In genomic region chr19:19668230-19669012, GRCh38 we compare ENCODE assay signal across 8 cellular contexts. TPM values are rescaled to one million over a fixed set of nuclear protein-coding genes. Genes with fewer than 3 reads are reported as not detected.
DNase-seq lines count a peak whose midpoint lies in the region; ATAC-seq, FAIRE-seq and TF ChIP-seq lines count a peak whose summit lies in the region.

Gene ZNF101 (plus strand): TSS chr19:19668839. CDS start chr19:19668964, 125 bp downstream.

- H3K36me3 Mint-ChIP-seq in Caco-2 (ENCODE audit: insufficient read depth, unreplicated experiment) = peaks cover 38% of the 10 kb centered on the region
- peaks cover 73% of the 10 kb centered on the region for H3K36me3 Mint-ChIP-seq in effector memory CD8-positive, alpha-beta T cell (ENCODE audit: insufficient read depth)
- H3K36me3 Mint-ChIP-seq in memory B cell = peaks cover 4% of the 10 kb centered on the region

- H3K9me3 ChIP-seq in Caco-2 = no peaks in the 10 kb centered on the region

- ATAC-seq in GM21381 (IDR thresholded peaks at IDR 0.05; ENCODE audit: unreplicated experiment) (peak; percentile 59), memory B cell (ENCODE audit: low read depth) (peak; percentile 66)
- peak; percentile 67 for ATAC-seq in effector memory CD8-positive, alpha-beta T cell (replicated peaks)

- no peaks in the 10 kb centered on the region; the same call in 1 of the 2 replicates for H3K36me3 ChIP-seq in Caco-2 (ENCODE audit: control insufficient read depth, insufficient read depth, low read length)

- no peaks in the 10 kb centered on the region for H3K4me1 Mint-ChIP-seq in Caco-2 (ENCODE audit: low read depth, unreplicated experiment)
- peaks cover 25 to 41% of the 10 kb centered on the region in 2 donors for H3K4me1 Mint-ChIP-seq in effector memory CD8-positive, alpha-beta T cell (ENCODE audit: low read depth in 2 of 2)
- peaks cover 8% of the 10 kb centered on the region for H3K4me1 Mint-ChIP-seq in memory B cell

- POLR2A ChIA-PET in Caco-2 (lab: Charles Lee) = interaction anchor here (0.6 to 1.0 kb wide), 3 partner anchors 108 to 198 kb away, joined by 4 to 5 read pairs (median 4); partner anchors contain the start of gene ZNF253
- POLR2A ChIA-PET in activated CD8-positive, alpha-beta memory T cell treated with anti-CD3 and anti-CD28 coated beads for 36 hours (lab: Charles Lee) = interaction anchor here (0.9 to 2.2 kb wide), 4 partner anchors 70 to 198 kb away, joined by 3 to 14 read pairs (median 5); partner anchors contain the start of genes ZNF253 and ZNF506

- FAIRE-seq in HTR-8/SVneo (lab: Jason Lieb, UNC) = peak; percentile 55

- intact Hi-C loops in Caco-2 (cut with micrococcal nuclease; ENCODE audit: unreplicated experiment) = loop anchor here (1.0 to 10.0 kb wide), 2 partner anchors 108 to 196 kb away; partner anchors contain the start of gene ZNF253

- peak; percentile 94 to 95 for DNase-seq in Caco-2
- DNase-seq in HTR-8/SVneo (ENCODE audit: insufficient read length, low spot score) = peak; percentile 94
- peak; percentile 90 for DNase-seq in NOMO-1 treated with DMSO at 0.1 percent for 48 hours (lab: John Stamatoyannopoulos, UW; ENCODE audit: unreplicated experiment)
- DNase-seq in effector memory CD8-positive, alpha-beta T cell = peak; percentile 92
- DNase-seq in memory B cell (ENCODE audit: low spot score in 2 of 2) = peak; percentile 84 to 88
- DNase-seq in stimulated activated CD8-positive, alpha-beta memory T cell treated with anti-CD3 and anti-CD28 coated beads, Interleukin-12 subunit alpha, Interleukin-12 subunit beta, amount 100 ng/mL, for 1 hour (ENCODE audit: low read depth) = peak; percentile 90

- H3K4me1 ChIP-seq in Caco-2 = peaks cover 9% of the 10 kb centered on the region

- H3K27me3 Mint-ChIP-seq in Caco-2 (ENCODE audit: insufficient read depth, unreplicated experiment) (no peaks in the 10 kb centered on the region), memory B cell (no peaks in the 10 kb centered on the region)
- no peaks in the 10 kb centered on the region for H3K27me3 Mint-ChIP-seq in effector memory CD8-positive, alpha-beta T cell

- peak within 1 kb of the TSS; percentile 86 for H3K4me3 ChIP-seq in Caco-2 (ENCODE audit: low read depth, low read length)

- H3K4me3 Mint-ChIP-seq in Caco-2 (ENCODE audit: unreplicated experiment) (peak within 1 kb of the TSS; percentile 76), memory B cell (peak within 1 kb of the TSS; percentile 87)
- peak within 1 kb of the TSS; percentile 80 to 98 for H3K4me3 Mint-ChIP-seq in effector memory CD8-positive, alpha-beta T cell

- no peak for TF ChIP-seq CTCF in Caco-2 (IDR thresholded peaks at IDR 0.05; ENCODE audit: insufficient read depth in 1 of 2, low read depth in 1 of 2, low read length in 1 of 2, severe bottlenecking in 1 of 2, unreplicated experiment in 1 of 2)

- CTCF ChIA-PET in Caco-2 (lab: Charles Lee) = interaction anchor here (1.2 kb wide), 1 partner anchor 108 kb away, joined by 3 read pairs; no protein-coding TSS in a partner anchor
- CTCF ChIA-PET in activated CD8-positive, alpha-beta memory T cell treated with anti-CD3 and anti-CD28 coated beads for 36 hours (lab: Charles Lee) = interaction anchor here (0.6 to 1.4 kb wide), 4 partner anchors 25 to 273 kb away, joined by 3 to 6 read pairs (median 5); partner anchors contain the start of genes GMIP, ZNF14 and ZNF506

- no peaks in the 10 kb centered on the region for H3K27me3 ChIP-seq in Caco-2 (replicated peaks; ENCODE audit: control insufficient read depth, insufficient read depth, low read length)

- peak within 1 kb of the TSS; percentile 88 for H3K27ac Mint-ChIP-seq in Caco-2 (ENCODE audit: unreplicated experiment)
- H3K27ac Mint-ChIP-seq in effector memory CD8-positive, alpha-beta T cell = peak within 1 kb of the TSS; percentile 84 to 95
- peak within 1 kb of the TSS; percentile 92 for H3K27ac Mint-ChIP-seq in memory B cell

- BruUV-seq in Caco-2 (replicated peaks; lab: Mats Ljungman, UMichigan) = no TSS peak

- no peaks in the 10 kb centered on the region for H3K9me3 Mint-ChIP-seq in Caco-2 (ENCODE audit: unreplicated experiment)
- H3K9me3 Mint-ChIP-seq in effector memory CD8-positive, alpha-beta T cell = no peaks in the 10 kb centered on the region
- no peaks in the 10 kb centered on the region for H3K9me3 Mint-ChIP-seq in memory B cell

RNA-seq across cellular contexts. Expression of gene ZNF101, which starts in this region (rescaled TPM):
- total RNA-seq in Caco-2 (2022) = 11.8 and 12.5 TPM in 2 replicates
- 10 to 100 TPM; 63.9 to 65.7 TPM for total RNA-seq in activated CD8-positive, alpha-beta memory T cell treated with anti-CD3 and anti-CD28 coated beads for 36 hours

Comparison
In these comparisons a context has a peak if more than half of its experiments do, and no peak if none do; other contexts are left out.
1. Peak in every context shown above with its lines: DNase-seq, ATAC-seq and H3K4me3 ChIP-seq.